ENCODE assay signal across 8 cellular contexts in the genomic region with DNA sequence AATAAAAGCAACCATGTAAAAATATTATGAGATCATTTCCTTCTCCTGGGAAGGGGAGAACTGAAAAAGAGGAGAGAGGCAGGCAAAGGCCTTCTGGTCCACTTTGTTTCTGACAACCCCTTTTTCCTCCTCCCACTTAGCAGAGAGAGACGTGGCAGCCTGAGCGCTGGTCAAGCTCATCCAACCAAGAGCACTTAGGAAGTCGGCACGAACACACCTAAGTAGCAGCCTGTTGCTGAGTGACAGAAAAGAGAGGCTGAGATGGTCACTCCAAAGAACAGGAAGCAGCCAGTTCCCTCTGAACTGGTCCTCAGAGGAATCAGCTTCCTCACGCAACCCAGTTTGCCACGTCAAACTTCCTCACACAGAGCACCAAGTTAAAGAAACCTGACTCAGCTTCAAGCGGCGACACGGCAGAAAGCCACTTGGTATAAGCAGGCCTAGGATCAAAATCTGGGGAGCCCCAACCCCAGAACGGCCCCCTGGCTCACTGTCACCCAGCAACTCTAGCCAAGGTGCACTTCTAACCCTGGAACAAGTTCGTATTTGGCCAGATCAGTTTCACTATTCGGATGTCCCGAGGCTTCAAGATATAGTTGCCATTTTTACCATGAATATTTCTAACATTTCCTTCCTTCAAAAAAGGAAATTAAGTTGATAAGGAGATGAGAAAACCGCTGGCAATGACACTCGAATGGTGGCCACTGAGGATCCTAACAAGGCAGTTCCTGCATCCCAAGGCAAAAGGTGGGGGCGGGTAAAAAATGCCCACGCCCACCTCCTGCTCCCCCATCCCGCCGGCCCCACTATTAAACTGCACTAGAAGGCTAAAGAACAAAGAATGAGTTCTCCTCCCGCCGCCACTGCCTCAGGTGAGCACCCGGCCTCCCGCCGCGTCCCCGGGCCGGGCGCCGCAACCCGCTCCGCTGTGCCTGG. TPM values are rescaled to one million over a fixed set of nuclear protein-coding genes. Genes with fewer than 3 reads are reported as not detected.
DNase-seq lines count a peak whose midpoint lies in the region; ATAC-seq and TF ChIP-seq lines count a peak whose summit lies in the region.

No MANE protein-coding gene starts in this region.

- POLR2A ChIA-PET in AG04449 (lab: Yijun Ruan, JAX) = interaction anchor here (0.6 to 3.6 kb wide), 9 partner anchors 11 to 199 kb away, joined by 3 to 25 read pairs (median 3); a partner anchor contains a TSS

- H3K36me3 ChIP-seq in duodenal mucosa (ENCODE audit: control insufficient read depth in 1 of 2, insufficient read depth in 2 of 2, low read length in 2 of 2) = peaks cover 3 to 22% of the 10 kb centered on the region in 2 donors
- H3K36me3 ChIP-seq in liver (ENCODE audit: control insufficient read depth in 4 of 4, insufficient read depth in 3 of 4, low read depth in 1 of 4, low read length in 3 of 4) = peaks cover 6 to 24% (median 13%) of the 10 kb centered on the region in 4 donors

- peak overlapping the region; percentile 84 for H3K4me3 ChIP-seq in AG04449 (ENCODE audit: low read depth, low read length)
- peak overlapping the region; percentile 75 to 96 for H3K4me3 ChIP-seq in duodenal mucosa (ENCODE audit: low read depth in 1 of 2, low read length in 2 of 2)
- H3K4me3 ChIP-seq in liver (ENCODE audit: low read depth in 1 of 3, low read length in 3 of 3) = peak overlapping the region; percentile 72 to 96 (median 93)

- peak; percentile 28 to 31 for TF ChIP-seq RAD21 in liver (IDR thresholded peaks at IDR 0.05)

- TF ChIP-seq CTCF in AG04449 (IDR thresholded peaks at IDR 0.05; ENCODE audit: insufficient read depth, low read length, missing control alignments) (no peak), liver (IDR thresholded peaks at IDR 0.05; ENCODE audit: low read depth, low read length, missing input control) (no peak)

- ATAC-seq in GM18511 (IDR thresholded peaks at IDR 0.05; ENCODE audit: unreplicated experiment) (peak; percentile 72), HG02943 (IDR thresholded peaks at IDR 0.05; ENCODE audit: low read depth, unreplicated experiment) (peak; percentile 68)

- H3K27me3 ChIP-seq in duodenal mucosa (ENCODE audit: control insufficient read depth in 1 of 2, insufficient read depth in 2 of 2, low read length in 2 of 2) (no peaks in the 10 kb centered on the region), liver (ENCODE audit: control insufficient read depth in 4 of 4, insufficient read depth in 4 of 4, low read length in 3 of 4) (no peaks in the 10 kb centered on the region)

- H3K27ac ChIP-seq in duodenal mucosa (ENCODE audit: low read depth, low read length) (peak overlapping the region; percentile 95), liver (ENCODE audit: low read depth in 1 of 2, low read length in 2 of 2) (peak overlapping the region; percentile 81 to 95)

- H3K4me1 ChIP-seq in duodenal mucosa (ENCODE audit: control insufficient read depth in 1 of 2, insufficient read depth in 2 of 2, low read length in 2 of 2) (peaks cover 14 to 27% of the 10 kb centered on the region in 2 donors), liver (ENCODE audit: control insufficient read depth in 4 of 4, insufficient read depth in 4 of 4, low read length in 3 of 4) (peaks cover 6 to 26% (median 13%) of the 10 kb centered on the region in 4 donors)

- DNase-seq in AG04449 (ENCODE audit: low read depth, low spot score) = peak; percentile 77
- peak; percentile 18 for DNase-seq in NCI-H2227 treated with DMSO at 0.1 percent for 48 hours (lab: John Stamatoyannopoulos, UW)
- peak; percentile 14 to 35 for DNase-seq in activated CD4-positive, alpha-beta T cell treated with anti-CD3 and anti-CD28 coated beads, Interleukin-2, amount 50 U/mL, for 24 hours (ENCODE audit: low read depth in 1 of 2, low spot score in 1 of 2)
- peak; percentile 34 for DNase-seq in stimulated activated CD4-positive, alpha-beta T cell treated with anti-CD3 and anti-CD28 coated beads, Interleukin-4, amount 100 ng/mL, for 1 hour

- CTCF ChIA-PET in AG04449 (lab: Yijun Ruan, JAX) = interaction anchor here (2.0 to 2.3 kb wide), 3 partner anchors 11 to 55 kb away, joined by 7 to 9 read pairs (median 8); no protein-coding TSS in a partner anchor

- H3K9ac ChIP-seq in duodenal mucosa (ENCODE audit: low read depth in 1 of 2, low read length in 2 of 2) (peak overlapping the region; percentile 83 to 92), liver (ENCODE audit: low read depth in 1 of 2, low read length in 2 of 2) (peak overlapping the region; percentile 83 to 84)

- H3K9me3 ChIP-seq in duodenal mucosa (ENCODE audit: control insufficient read depth in 1 of 2, low read length in 2 of 2) (no peaks in the 10 kb centered on the region), liver (ENCODE audit: control insufficient read depth in 4 of 4, low read length in 3 of 4) (no peaks in the 10 kb centered on the region)

- WGBS in liver = under 1% methylated on average over 31 of the region's 31 CpGs

TF ChIP-seq in liver, 16 proteins besides CTCF, POLR2A, EP300 and RAD21:
- TF ChIP-seq HNF4A (conservative IDR thresholded peaks at IDR 0.05) (peak; percentile 7 to 49), SP1 (IDR thresholded peaks at IDR 0.05) (no peak), TAF1 (conservative IDR thresholded peaks at IDR 0.05) (peak; percentile 82), GABPA (IDR thresholded peaks at IDR 0.05 in 1 of 2, conservative IDR thresholded peaks at IDR 0.05 in 1 of 2) (peak in 1 of 2 donors; percentile 15), NR2F2 (IDR thresholded peaks at IDR 0.05) (no peak), RXRA (IDR thresholded peaks at IDR 0.05) (peak in 1 of 2 donors; percentile 24), HNF4G (IDR thresholded peaks at IDR 0.05) (no peak), FOXA2 (IDR thresholded peaks at IDR 0.05) (no peak), JUND (IDR thresholded peaks at IDR 0.05) (no peak), YY1 (IDR thresholded peaks at IDR 0.05) (peak; percentile 65), FOXA1 (IDR thresholded peaks at IDR 0.05) (no peak), EGR1 (IDR thresholded peaks at IDR 0.05; ENCODE audit: low read depth in 2 of 2) (no peak)
- TF ChIP-seq, protein P1, sequence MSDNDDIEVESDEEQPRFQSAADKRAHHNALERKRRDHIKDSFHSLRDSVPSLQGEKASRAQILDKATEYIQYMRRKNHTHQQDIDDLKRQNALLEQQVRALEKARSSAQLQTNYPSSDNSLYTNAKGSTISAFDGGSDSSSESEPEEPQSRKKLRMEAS (IDR thresholded peaks at IDR 0.05) = no peak
- TF ChIP-seq, protein P2, sequence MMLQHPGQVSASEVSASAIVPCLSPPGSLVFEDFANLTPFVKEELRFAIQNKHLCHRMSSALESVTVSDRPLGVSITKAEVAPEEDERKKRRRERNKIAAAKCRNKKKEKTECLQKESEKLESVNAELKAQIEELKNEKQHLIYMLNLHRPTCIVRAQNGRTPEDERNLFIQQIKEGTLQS (IDR thresholded peaks at IDR 0.05) = no peak
- TF ChIP-seq, protein P3, sequence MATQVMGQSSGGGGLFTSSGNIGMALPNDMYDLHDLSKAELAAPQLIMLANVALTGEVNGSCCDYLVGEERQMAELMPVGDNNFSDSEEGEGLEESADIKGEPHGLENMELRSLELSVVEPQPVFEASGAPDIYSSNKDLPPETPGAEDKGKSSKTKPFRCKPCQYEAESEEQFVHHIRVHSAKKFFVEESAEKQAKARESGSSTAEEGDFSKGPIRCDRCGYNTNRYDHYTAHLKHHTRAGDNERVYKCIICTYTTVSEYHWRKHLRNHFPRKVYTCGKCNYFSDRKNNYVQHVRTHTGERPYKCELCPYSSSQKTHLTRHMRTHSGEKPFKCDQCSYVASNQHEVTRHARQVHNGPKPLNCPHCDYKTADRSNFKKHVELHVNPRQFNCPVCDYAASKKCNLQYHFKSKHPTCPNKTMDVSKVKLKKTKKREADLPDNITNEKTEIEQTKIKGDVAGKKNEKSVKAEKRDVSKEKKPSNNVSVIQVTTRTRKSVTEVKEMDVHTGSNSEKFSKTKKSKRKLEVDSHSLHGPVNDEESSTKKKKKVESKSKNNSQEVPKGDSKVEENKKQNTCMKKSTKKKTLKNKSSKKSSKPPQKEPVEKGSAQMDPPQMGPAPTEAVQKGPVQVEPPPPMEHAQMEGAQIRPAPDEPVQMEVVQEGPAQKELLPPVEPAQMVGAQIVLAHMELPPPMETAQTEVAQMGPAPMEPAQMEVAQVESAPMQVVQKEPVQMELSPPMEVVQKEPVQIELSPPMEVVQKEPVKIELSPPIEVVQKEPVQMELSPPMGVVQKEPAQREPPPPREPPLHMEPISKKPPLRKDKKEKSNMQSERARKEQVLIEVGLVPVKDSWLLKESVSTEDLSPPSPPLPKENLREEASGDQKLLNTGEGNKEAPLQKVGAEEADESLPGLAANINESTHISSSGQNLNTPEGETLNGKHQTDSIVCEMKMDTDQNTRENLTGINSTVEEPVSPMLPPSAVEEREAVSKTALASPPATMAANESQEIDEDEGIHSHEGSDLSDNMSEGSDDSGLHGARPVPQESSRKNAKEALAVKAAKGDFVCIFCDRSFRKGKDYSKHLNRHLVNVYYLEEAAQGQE (IDR thresholded peaks at IDR 0.05) = peak; percentile 84
- TF ChIP-seq, protein P4, sequence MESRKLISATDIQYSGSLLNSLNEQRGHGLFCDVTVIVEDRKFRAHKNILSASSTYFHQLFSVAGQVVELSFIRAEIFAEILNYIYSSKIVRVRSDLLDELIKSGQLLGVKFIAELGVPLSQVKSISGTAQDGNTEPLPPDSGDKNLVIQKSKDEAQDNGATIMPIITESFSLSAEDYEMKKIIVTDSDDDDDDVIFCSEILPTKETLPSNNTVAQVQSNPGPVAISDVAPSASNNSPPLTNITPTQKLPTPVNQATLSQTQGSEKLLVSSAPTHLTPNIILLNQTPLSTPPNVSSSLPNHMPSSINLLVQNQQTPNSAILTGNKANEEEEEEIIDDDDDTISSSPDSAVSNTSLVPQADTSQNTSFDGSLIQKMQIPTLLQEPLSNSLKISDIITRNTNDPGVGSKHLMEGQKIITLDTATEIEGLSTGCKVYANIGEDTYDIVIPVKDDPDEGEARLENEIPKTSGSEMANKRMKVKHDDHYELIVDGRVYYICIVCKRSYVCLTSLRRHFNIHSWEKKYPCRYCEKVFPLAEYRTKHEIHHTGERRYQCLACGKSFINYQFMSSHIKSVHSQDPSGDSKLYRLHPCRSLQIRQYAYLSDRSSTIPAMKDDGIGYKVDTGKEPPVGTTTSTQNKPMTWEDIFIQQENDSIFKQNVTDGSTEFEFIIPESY (IDR thresholded peaks at IDR 0.05) = peak; percentile 14

RNA-seq across cellular contexts. Expression of a gene that starts 0.7 kb away (rescaled TPM):
- 10 to 100 TPM; 16.0 to 80.8 TPM for total RNA-seq in liver
- 10 to 100 TPM; 18.1 to 49.3 TPM for polyA plus RNA-seq in liver

RNA-seq across cellular contexts. Expression of a gene that starts 53.4 kb away (rescaled TPM):
- 10 to 100 TPM in 1 of 2 donors, 1 to 10 TPM in 1; 2.7 to 10.9 TPM for total RNA-seq in liver
- 1 to 10 TPM; 2.4 to 4.2 TPM for polyA plus RNA-seq in liver

Comparison
In these comparisons a context has a peak if more than half of its experiments do, and no peak if none do; other contexts are left out.
1. Peak in every context shown above with its lines: DNase-seq, ATAC-seq, H3K4me3 ChIP-seq and H3K27ac ChIP-seq.
2. DNase-seq: peak in every context shown above with its lines; median percentile 77 in AG04449; 34 in stimulated activated CD4-positive, alpha-beta T cell treated with anti-CD3 and anti-CD28 coated beads, Interleukin-4, amount 100 ng/mL, for 1 hour; 24 in activated CD4-positive, alpha-beta T cell treated with anti-CD3 and anti-CD28 coated beads, Interleukin-2, amount 50 U/mL, for 24 hours; 18 in NCI-H2227 treated with DMSO at 0.1 percent for 48 hours.